22 cellular contexts compared by ENCODE assay signal in the genomic region with DNA sequence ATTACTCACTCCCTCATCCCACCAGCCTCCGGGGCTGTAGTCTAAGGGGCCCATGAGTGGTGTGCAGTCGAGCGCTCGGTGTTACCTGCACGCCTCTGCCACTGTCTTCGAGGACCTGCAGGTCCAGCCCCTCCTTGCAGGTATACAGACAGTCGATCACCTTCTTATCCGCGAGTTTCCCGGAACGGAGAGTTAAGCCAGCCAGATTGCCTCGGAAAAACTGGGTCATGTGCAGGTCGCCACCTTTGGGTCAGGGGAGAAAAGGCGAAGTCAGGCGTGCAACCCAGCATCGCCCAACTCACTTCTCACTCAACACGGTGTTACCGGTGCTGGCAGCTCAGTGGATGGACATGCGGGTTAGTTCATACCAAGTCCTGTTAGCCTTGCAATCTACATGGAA.
"Had no signal": no experiment of that assay in that cellular context is flagged by ENCODE, and none has a peak within 500 bp of the region (broad histone marks: within the 10 kb centered on the region; RNA-seq: fewer than 3 reads in every experiment).

No MANE protein-coding gene starts in this region.

- H3K27ac Mint-ChIP-seq: activated T-helper 17 cell treated with anti-CD3 and anti-CD28 coated beads, Interleukin-2, amount 50 U/mL, for 72 hours; nephron; WTC11 had no signal

- DNase-seq: activated CD4-positive, alpha-beta T cell treated with anti-CD3 and anti-CD28 coated beads, Interleukin-2, amount 50 U/mL, for 48 hours; brain microvascular endothelial cell; central memory CD4-positive, alpha-beta T cell; effector memory CD8-positive, alpha-beta T cell; hypothalamus; left cardiac atrium; midbrain; pancreas; stimulated activated CD4-positive, alpha-beta T cell treated with anti-CD3 and anti-CD28 coated beads, Interleukin-4, amount 100 ng/mL, for 24 hours; stimulated activated naive CD8-positive, alpha-beta T cell treated with anti-CD3 and anti-CD28 coated beads, Interleukin-15, Interleukin-2, amounts not matched to agents 100 U/mL and 50 U/mL, for 24 hours; upper lobe of right lung had no signal

- H3K27me3 Mint-ChIP-seq: activated T-helper 17 cell treated with anti-CD3 and anti-CD28 coated beads, Interleukin-2, amount 50 U/mL, for 72 hours; effector memory CD8-positive, alpha-beta T cell had no signal

- H3K27me3 ChIP-seq: ascending aorta, brain microvascular endothelial cell, dorsolateral prefrontal cortex, esophagus muscularis mucosa, gastroesophageal sphincter, pancreas, upper lobe of right lung had no signal

- H3K4me1 ChIP-seq: ascending aorta, esophagus muscularis mucosa, gastroesophageal sphincter, pancreas, upper lobe of right lung had no signal

- H3K9me3 Mint-ChIP-seq: activated T-helper 17 cell treated with anti-CD3 and anti-CD28 coated beads, Interleukin-2, amount 50 U/mL, for 72 hours; effector memory CD8-positive, alpha-beta T cell; nephron had no signal

- ATAC-seq: activated T-helper 17 cell treated with anti-CD3 and anti-CD28 coated beads, Interleukin-2, amount 50 U/mL, for 72 hours; effector memory CD8-positive, alpha-beta T cell; gastroesophageal sphincter; left cardiac atrium; pancreas; right cardiac atrium; SK-N-SH treated with all-trans-retinoic acid at 6 μM for 48 hours; stimulated activated naive CD8-positive, alpha-beta T cell treated with anti-CD3 and anti-CD28 coated beads, Interleukin-15, Interleukin-2, amounts not matched to agents 100 U/mL and 50 U/mL, for 24 hours; upper lobe of right lung; WTC11 had no signal

- H3K4me3 ChIP-seq: ascending aorta, dorsolateral prefrontal cortex, esophagus muscularis mucosa, gastroesophageal sphincter, pancreas, upper lobe of right lung had no signal

- H3K27ac ChIP-seq: ascending aorta, brain microvascular endothelial cell, esophagus muscularis mucosa, gastroesophageal sphincter, pancreas, upper lobe of right lung had no signal

- FAIRE-seq: colon, pancreas, TTC549 had no signal

- H3K4me3 Mint-ChIP-seq: activated T-helper 17 cell treated with anti-CD3 and anti-CD28 coated beads, Interleukin-2, amount 50 U/mL, for 72 hours; effector memory CD8-positive, alpha-beta T cell; nephron; WTC11 had no signal

- H3K9me3 ChIP-seq: ascending aorta, esophagus muscularis mucosa, gastroesophageal sphincter, pancreas, upper lobe of right lung had no signal

- H3K4me1 Mint-ChIP-seq: nephron, WTC11 had no signal
